Comparison of ENCODE assay signal across 32 cellular contexts in genomic region chr10:10053051-10053450, GRCh38.
"Had no signal": no experiment of that assay in that cellular context is flagged by ENCODE, and none has a peak within 500 bp of the region (broad histone marks: within the 10 kb centered on the region; RNA-seq: fewer than 3 reads in every experiment).

No MANE protein-coding gene starts in this region.

- H3K36me3 ChIP-seq: breast epithelium, Peyer's patch, SJSA1, WERI-Rb-1 had no signal

- H3K4me2 ChIP-seq: SK-N-SH had no signal

- H3K9ac ChIP-seq: SK-N-SH had no signal

- H3K4me3 ChIP-seq: breast epithelium, K562, Peyer's patch, SJSA1 had no signal

- ATAC-seq: activated CD8-positive, alpha-beta memory T cell treated with anti-CD3 and anti-CD28 coated beads, Interleukin-2, amount 10 ng/mL, durations not matched to agents 7 days and 5 days; activated naive CD8-positive, alpha-beta T cell treated with anti-CD3 and anti-CD28 coated beads, Interleukin-2, amount 50 U/mL, for 24 hours; K562; PC-3 had no signal

- H3K27ac ChIP-seq: breast epithelium, Peyer's patch, SJSA1, WERI-Rb-1 had no signal

- H3K27me3 ChIP-seq: breast epithelium, Peyer's patch, SJSA1 had no signal

- H3K9me3 ChIP-seq: breast epithelium, Peyer's patch, SK-N-SH had no signal

- DNase-seq: activated CD4-positive, alpha-beta memory T cell treated with anti-CD3 and anti-CD28 coated beads, Interleukin-2, amount 10 ng/mL, durations not matched to agents 7 days and 5 days; activated CD4-positive, alpha-beta T cell treated with anti-CD3 and anti-CD28 coated beads for 1 hour; activated CD4-positive, alpha-beta T cell treated with anti-CD3 and anti-CD28 coated beads for 48 hours; activated CD4-positive, CD25-positive, alpha-beta regulatory T cell; activated CD8-positive, alpha-beta memory T cell treated with anti-CD3 and anti-CD28 coated beads for 24 hours; activated CD8-positive, alpha-beta memory T cell treated with anti-CD3 and anti-CD28 coated beads, Interleukin-2, amount 10 ng/mL, durations not matched to agents 7 days and 5 days; activated CD8-positive, alpha-beta memory T cell treated with anti-CD3 and anti-CD28 coated beads, Interleukin-2, amount 50 U/mL, for 48 hours; activated effector memory CD4-positive, alpha-beta T cell treated with Interleukin-2 at 50 U/mL for 16 hours; activated naive CD4-positive, alpha-beta T cell treated with anti-CD3 and anti-CD28 coated beads, Interleukin-2, amount 10 ng/mL, durations not matched to agents 7 days and 5 days; activated naive CD8-positive, alpha-beta T cell treated with anti-CD3 and anti-CD28 coated beads, Interleukin-2, amount 50 U/mL, for 24 hours; activated T-cell treated with anti-CD3 and anti-CD28 coated beads, Interleukin-2, amount 50 U/mL, for 48 hours; anterior cingulate cortex; NCI-H1048; NCI-H1105 treated with DMSO at 0.1 percent for 48 hours; NCI-H1436; NCI-H1694; NCI-H2029; NCI-H345; NCI-H524 treated with DMSO at 0.1 percent for 48 hours; NK-92 treated with Interleukin-12 subunit alpha and Interleukin-12 subunit beta, amount 100 ng/mL, for 24 hours; PC-3; Peyer's patch; RPMI8226; SHP77 treated with DMSO at 0.1 percent for 48 hours; SK-N-SH; T-helper 1 cell; T-helper 2 cell; T-helper 9 cell; WERI-Rb-1 had no signal

- H3K4me1 ChIP-seq: breast epithelium, Peyer's patch, SJSA1 had no signal
